1 cellular context compared by ENCODE assay signal in the genomic region with DNA sequence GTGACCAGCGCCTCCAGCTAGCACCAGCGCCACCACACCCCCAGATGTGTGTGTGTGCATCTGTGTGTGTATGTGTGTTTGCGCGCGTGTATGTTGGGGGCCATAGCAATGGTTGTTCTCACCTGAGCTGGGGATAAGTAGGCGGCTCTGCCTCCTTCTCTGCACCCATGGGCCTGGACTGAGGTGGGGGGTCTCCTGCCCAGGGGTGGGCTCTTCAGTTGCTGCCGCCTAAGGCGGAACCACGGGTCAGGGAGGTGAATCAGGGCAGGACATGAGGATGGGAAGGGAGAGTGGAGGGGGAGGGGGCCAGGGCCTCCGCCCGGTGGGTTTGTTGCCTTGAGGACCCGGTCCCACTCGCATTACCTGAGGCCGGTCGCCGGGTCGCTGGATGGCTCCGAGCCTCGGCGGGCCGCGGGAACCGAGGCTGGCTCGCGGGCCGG.
TF ChIP-seq lines count a peak whose summit lies in the region.

No MANE protein-coding gene starts in this region.

TF ChIP-seq in HepG2, 621 proteins besides CTCF, POLR2A, EP300 and RAD21:
- no peak for TF ChIP-seq ZNF30 (CRISPR knock-in tag; IDR thresholded peaks at IDR 0.05)
- TF ChIP-seq ZNF563 (CRISPR knock-in tag; IDR thresholded peaks at IDR 0.05) = no peak
- TF ChIP-seq, protein P1, sequence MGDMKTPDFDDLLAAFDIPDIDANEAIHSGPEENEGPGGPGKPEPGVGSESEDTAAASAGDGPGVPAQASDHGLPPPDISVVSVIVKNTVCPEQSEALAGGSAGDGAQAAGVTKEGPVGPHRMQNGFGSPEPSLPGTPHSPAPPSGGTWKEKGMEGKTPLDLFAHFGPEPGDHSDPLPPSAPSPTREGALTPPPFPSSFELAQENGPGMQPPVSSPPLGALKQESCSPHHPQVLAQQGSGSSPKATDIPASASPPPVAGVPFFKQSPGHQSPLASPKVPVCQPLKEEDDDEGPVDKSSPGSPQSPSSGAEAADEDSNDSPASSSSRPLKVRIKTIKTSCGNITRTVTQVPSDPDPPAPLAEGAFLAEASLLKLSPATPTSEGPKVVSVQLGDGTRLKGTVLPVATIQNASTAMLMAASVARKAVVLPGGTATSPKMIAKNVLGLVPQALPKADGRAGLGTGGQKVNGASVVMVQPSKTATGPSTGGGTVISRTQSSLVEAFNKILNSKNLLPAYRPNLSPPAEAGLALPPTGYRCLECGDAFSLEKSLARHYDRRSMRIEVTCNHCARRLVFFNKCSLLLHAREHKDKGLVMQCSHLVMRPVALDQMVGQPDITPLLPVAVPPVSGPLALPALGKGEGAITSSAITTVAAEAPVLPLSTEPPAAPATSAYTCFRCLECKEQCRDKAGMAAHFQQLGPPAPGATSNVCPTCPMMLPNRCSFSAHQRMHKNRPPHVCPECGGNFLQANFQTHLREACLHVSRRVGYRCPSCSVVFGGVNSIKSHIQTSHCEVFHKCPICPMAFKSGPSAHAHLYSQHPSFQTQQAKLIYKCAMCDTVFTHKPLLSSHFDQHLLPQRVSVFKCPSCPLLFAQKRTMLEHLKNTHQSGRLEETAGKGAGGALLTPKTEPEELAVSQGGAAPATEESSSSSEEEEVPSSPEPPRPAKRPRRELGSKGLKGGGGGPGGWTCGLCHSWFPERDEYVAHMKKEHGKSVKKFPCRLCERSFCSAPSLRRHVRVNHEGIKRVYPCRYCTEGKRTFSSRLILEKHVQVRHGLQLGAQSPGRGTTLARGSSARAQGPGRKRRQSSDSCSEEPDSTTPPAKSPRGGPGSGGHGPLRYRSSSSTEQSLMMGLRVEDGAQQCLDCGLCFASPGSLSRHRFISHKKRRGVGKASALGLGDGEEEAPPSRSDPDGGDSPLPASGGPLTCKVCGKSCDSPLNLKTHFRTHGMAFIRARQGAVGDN (CRISPR knock-in tag; IDR thresholded peaks at IDR 0.05) = peak; percentile 30; the same call in 1 of the 2 replicates
- TF ChIP-seq, protein P2, sequence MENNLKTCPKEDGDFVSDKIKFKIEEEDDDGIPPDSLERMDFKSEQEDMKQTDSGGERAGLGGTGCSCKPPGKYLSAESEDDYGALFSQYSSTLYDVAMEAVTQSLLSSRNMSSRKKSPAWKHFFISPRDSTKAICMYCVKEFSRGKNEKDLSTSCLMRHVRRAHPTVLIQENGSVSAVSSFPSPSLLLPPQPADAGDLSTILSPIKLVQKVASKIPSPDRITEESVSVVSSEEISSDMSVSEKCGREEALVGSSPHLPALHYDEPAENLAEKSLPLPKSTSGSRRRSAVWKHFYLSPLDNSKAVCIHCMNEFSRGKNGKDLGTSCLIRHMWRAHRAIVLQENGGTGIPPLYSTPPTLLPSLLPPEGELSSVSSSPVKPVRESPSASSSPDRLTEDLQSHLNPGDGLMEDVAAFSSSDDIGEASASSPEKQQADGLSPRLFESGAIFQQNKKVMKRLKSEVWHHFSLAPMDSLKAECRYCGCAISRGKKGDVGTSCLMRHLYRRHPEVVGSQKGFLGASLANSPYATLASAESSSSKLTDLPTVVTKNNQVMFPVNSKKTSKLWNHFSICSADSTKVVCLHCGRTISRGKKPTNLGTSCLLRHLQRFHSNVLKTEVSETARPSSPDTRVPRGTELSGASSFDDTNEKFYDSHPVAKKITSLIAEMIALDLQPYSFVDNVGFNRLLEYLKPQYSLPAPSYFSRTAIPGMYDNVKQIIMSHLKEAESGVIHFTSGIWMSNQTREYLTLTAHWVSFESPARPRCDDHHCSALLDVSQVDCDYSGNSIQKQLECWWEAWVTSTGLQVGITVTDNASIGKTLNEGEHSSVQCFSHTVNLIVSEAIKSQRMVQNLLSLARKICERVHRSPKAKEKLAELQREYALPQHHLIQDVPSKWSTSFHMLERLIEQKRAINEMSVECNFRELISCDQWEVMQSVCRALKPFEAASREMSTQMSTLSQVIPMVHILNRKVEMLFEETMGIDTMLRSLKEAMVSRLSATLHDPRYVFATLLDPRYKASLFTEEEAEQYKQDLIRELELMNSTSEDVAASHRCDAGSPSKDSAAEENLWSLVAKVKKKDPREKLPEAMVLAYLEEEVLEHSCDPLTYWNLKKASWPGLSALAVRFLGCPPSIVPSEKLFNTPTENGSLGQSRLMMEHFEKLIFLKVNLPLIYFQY (CRISPR knock-in tag; IDR thresholded peaks at IDR 0.05; ENCODE audit: borderline replicate concordance) = 0 out of 2 replicates have a peak, but pooled peaks have one; percentile 25
- TF ChIP-seq HNF4G (IDR thresholded peaks at IDR 0.05; ENCODE audit: borderline replicate concordance, low read depth, low read length) = no peak
- TF ChIP-seq HNF4G (CRISPR knock-in tag; IDR thresholded peaks at IDR 0.05; ENCODE audit: borderline replicate concordance, low read depth) = no peak
- TF ChIP-seq, protein P3, sequence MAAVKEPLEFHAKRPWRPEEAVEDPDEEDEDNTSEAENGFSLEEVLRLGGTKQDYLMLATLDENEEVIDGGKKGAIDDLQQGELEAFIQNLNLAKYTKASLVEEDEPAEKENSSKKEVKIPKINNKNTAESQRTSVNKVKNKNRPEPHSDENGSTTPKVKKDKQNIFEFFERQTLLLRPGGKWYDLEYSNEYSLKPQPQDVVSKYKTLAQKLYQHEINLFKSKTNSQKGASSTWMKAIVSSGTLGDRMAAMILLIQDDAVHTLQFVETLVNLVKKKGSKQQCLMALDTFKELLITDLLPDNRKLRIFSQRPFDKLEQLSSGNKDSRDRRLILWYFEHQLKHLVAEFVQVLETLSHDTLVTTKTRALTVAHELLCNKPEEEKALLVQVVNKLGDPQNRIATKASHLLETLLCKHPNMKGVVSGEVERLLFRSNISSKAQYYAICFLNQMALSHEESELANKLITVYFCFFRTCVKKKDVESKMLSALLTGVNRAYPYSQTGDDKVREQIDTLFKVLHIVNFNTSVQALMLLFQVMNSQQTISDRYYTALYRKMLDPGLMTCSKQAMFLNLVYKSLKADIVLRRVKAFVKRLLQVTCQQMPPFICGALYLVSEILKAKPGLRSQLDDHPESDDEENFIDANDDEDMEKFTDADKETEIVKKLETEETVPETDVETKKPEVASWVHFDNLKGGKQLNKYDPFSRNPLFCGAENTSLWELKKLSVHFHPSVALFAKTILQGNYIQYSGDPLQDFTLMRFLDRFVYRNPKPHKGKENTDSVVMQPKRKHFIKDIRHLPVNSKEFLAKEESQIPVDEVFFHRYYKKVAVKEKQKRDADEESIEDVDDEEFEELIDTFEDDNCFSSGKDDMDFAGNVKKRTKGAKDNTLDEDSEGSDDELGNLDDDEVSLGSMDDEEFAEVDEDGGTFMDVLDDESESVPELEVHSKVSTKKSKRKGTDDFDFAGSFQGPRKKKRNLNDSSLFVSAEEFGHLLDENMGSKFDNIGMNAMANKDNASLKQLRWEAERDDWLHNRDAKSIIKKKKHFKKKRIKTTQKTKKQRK (IDR thresholded peaks at IDR 0.05; ENCODE audit: low read length) = no peak
- TF ChIP-seq, protein P4, sequence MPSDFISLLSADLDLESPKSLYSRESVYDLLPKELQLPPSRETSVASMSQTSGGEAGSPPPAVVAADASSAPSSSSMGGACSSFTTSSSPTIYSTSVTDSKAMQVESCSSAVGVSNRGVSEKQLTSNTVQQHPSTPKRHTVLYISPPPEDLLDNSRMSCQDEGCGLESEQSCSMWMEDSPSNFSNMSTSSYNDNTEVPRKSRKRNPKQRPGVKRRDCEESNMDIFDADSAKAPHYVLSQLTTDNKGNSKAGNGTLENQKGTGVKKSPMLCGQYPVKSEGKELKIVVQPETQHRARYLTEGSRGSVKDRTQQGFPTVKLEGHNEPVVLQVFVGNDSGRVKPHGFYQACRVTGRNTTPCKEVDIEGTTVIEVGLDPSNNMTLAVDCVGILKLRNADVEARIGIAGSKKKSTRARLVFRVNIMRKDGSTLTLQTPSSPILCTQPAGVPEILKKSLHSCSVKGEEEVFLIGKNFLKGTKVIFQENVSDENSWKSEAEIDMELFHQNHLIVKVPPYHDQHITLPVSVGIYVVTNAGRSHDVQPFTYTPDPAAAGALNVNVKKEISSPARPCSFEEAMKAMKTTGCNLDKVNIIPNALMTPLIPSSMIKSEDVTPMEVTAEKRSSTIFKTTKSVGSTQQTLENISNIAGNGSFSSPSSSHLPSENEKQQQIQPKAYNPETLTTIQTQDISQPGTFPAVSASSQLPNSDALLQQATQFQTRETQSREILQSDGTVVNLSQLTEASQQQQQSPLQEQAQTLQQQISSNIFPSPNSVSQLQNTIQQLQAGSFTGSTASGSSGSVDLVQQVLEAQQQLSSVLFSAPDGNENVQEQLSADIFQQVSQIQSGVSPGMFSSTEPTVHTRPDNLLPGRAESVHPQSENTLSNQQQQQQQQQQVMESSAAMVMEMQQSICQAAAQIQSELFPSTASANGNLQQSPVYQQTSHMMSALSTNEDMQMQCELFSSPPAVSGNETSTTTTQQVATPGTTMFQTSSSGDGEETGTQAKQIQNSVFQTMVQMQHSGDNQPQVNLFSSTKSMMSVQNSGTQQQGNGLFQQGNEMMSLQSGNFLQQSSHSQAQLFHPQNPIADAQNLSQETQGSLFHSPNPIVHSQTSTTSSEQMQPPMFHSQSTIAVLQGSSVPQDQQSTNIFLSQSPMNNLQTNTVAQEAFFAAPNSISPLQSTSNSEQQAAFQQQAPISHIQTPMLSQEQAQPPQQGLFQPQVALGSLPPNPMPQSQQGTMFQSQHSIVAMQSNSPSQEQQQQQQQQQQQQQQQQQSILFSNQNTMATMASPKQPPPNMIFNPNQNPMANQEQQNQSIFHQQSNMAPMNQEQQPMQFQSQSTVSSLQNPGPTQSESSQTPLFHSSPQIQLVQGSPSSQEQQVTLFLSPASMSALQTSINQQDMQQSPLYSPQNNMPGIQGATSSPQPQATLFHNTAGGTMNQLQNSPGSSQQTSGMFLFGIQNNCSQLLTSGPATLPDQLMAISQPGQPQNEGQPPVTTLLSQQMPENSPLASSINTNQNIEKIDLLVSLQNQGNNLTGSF (CRISPR knock-in tag; IDR thresholded peaks at IDR 0.05) = no peak
- TF ChIP-seq HNRNPK (IDR thresholded peaks at IDR 0.05; ENCODE audit: low read depth, low read length, poor library complexity, severe bottlenecking) = peak; percentile 61
- no peak for TF ChIP-seq ONECUT2 (CRISPR knock-in tag; IDR thresholded peaks at IDR 0.05)
- TF ChIP-seq ZNF614 (CRISPR knock-in tag; IDR thresholded peaks at IDR 0.05; ENCODE audit: borderline replicate concordance) = no peak
- peak; percentile 48; the same call in 1 of the 2 replicates for TF ChIP-seq ZNF768 (CRISPR knock-in tag; IDR thresholded peaks at IDR 0.05)
- no peak for TF ChIP-seq ZNF180 (CRISPR knock-in tag; IDR thresholded peaks at IDR 0.05; ENCODE audit: borderline replicate concordance, low read depth)
- TF ChIP-seq MTF1 (CRISPR knock-in tag; IDR thresholded peaks at IDR 0.05) = no peak
- no peak for TF ChIP-seq ZNF605 (CRISPR knock-in tag; IDR thresholded peaks at IDR 0.05)
- no peak for TF ChIP-seq ZNF510 (CRISPR knock-in tag; IDR thresholded peaks at IDR 0.05; ENCODE audit: low read depth)
